22 cellular contexts compared by ENCODE assay signal in the genomic region with DNA sequence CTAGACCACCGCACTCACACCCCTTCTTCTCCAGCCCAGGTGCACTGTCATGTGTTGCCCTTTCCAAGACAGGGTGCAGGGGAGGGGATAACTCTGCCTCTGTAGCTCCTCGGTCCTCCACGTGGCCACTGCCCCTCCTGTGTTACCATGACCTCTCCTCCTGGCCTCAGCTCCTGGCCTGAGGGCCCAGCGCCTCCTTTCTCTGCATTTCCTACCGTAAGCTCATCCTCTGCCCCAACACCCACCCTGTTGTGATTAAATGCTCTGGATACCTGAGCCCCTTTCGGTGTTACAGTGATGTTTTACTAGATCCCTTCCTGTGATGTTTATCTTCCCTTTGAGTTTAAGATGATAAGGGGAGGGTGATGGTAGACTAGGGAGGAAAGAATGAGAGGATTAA.
A peak's percentile ranks its signal among the peaks of the same experiment; 100 is the strongest.
DNase-seq lines count a peak whose midpoint lies in the region; ATAC-seq and TF ChIP-seq lines count a peak whose summit lies in the region.
"Had no signal": no experiment of that assay in that cellular context is flagged by ENCODE, and none has a peak within 500 bp of the region (broad histone marks: within the 10 kb centered on the region; RNA-seq: fewer than 3 reads in every experiment).

No MANE protein-coding gene starts in this region.

- no peak overlapping the region for H4K8ac ChIP-seq in neuronal stem cell (ENCODE audit: low read depth, low read length)

- no peak overlapping the region for H3K4ac ChIP-seq in neuronal stem cell (ENCODE audit: low read length)

- H3K4me3 Mint-ChIP-seq in endothelial cell (ENCODE audit: unreplicated experiment): peak overlapping the region; percentile 48
- no peak overlapping the region for H3K4me3 Mint-ChIP-seq in activated T-cell treated with anti-CD3 and anti-CD28 coated beads, Interleukin-2, amount 50 U/mL, for 4 hours
- H3K4me3 Mint-ChIP-seq: B cell had no signal

- no peak overlapping the region for H2BK5ac ChIP-seq in neuronal stem cell (ENCODE audit: low read length)

- TF ChIP-seq CTCF in cardiac muscle cell (IDR thresholded peaks at IDR 0.05; ENCODE audit: low read depth, low read length): no peak
- no peak for TF ChIP-seq CTCF in endothelial cell (IDR thresholded peaks at IDR 0.05; ENCODE audit: unreplicated experiment)

- H3K9ac ChIP-seq in neuronal stem cell (ENCODE audit: low read depth, low read length, poor library complexity): peak overlapping the region; percentile 45

- H2AK5ac ChIP-seq in neuronal stem cell (ENCODE audit: low read depth, low read length): no peak overlapping the region

- H3K36me3 ChIP-seq in cardiac muscle cell (no peaks in the 10 kb centered on the region), neuronal stem cell (replicated peaks in 1 of 2; ENCODE audit: control insufficient read depth in 2 of 2, insufficient read depth in 2 of 2, low read length in 2 of 2) (no peaks in the 10 kb centered on the region)

- H3K27me3 ChIP-seq in cardiac muscle cell: no peaks in the 10 kb centered on the region
- no peaks in the 10 kb centered on the region for H3K27me3 ChIP-seq in neuronal stem cell (ENCODE audit: control insufficient read depth in 3 of 3, insufficient read depth in 3 of 3, low read depth in 1 of 3, low read length in 3 of 3)

- no peak overlapping the region for H4K91ac ChIP-seq in neuronal stem cell (ENCODE audit: low read depth, low read length, poor library complexity)

- H3K27me3 Mint-ChIP-seq in endothelial cell (ENCODE audit: unreplicated experiment): peaks cover 2% of the 10 kb centered on the region
- H3K27me3 Mint-ChIP-seq in activated T-cell treated with anti-CD3 and anti-CD28 coated beads, Interleukin-2, amount 50 U/mL, for 4 hours (ENCODE audit: low read depth): no peaks in the 10 kb centered on the region
- H3K27me3 Mint-ChIP-seq: B cell had no signal

- H2AFZ ChIP-seq in neuronal stem cell (ENCODE audit: low read length): no peak overlapping the region

- no peak overlapping the region for H3K14ac ChIP-seq in neuronal stem cell (ENCODE audit: low read length)

- no peak overlapping the region for H2BK12ac ChIP-seq in neuronal stem cell (ENCODE audit: low read length)

- no peak for ATAC-seq in activated T-cell treated with anti-CD3 and anti-CD28 coated beads, Interleukin-2, amount 50 U/mL, for 4 hours
- ATAC-seq in HG03460 (IDR thresholded peaks at IDR 0.05; ENCODE audit: unreplicated experiment) (no peak), HG02885 (IDR thresholded peaks at IDR 0.05; ENCODE audit: poor library complexity, unreplicated experiment) (no peak)
- ATAC-seq: HepG2, Panc1 had no signal

- no peak for DNase-seq in cardiac muscle cell (ENCODE audit: low read depth in 1 of 2, low spot score in 1 of 2)
- no peak for DNase-seq in cardiac septum (ENCODE audit: low spot score)
- no peak for DNase-seq in endothelial cell (ENCODE audit: low spot score)
- DNase-seq in neuronal stem cell (ENCODE audit: low spot score): no peak
- no peak for DNase-seq in activated T-cell treated with anti-CD3 and anti-CD28 coated beads, Interleukin-2, amount 50 U/mL, for 4 hours
- DNase-seq in SW 1271 (lab: John Stamatoyannopoulos, UW): no peak
- DNase-seq: DMS153, DND-41, NCI-H1105 treated with DMSO at 0.1 percent for 48 hours, NCI-H2029, NCI-H446, NCI-H524 treated with DMSO at 0.1 percent for 48 hours, NCI-H82, SHP77 had no signal

- no peaks in the 10 kb centered on the region for H3K79me1 ChIP-seq in neuronal stem cell (ENCODE audit: low read depth, low read length)

- H3K9me3 ChIP-seq in cardiac muscle cell (ENCODE audit: low read depth) (no peaks in the 10 kb centered on the region), neuronal stem cell (replicated peaks in 1 of 2; ENCODE audit: control insufficient read depth in 2 of 2, insufficient read depth in 1 of 2, low read depth in 1 of 2, low read length in 2 of 2) (peaks cover 5 to 19% of the 10 kb centered on the region in 2 donors)

- H3K4me1 Mint-ChIP-seq in endothelial cell (ENCODE audit: unreplicated experiment): peaks cover 28% of the 10 kb centered on the region
- H3K4me1 Mint-ChIP-seq in activated T-cell treated with anti-CD3 and anti-CD28 coated beads, Interleukin-2, amount 50 U/mL, for 4 hours (ENCODE audit: low read depth): no peaks in the 10 kb centered on the region
- H3K4me1 Mint-ChIP-seq: B cell had no signal

- H3K4me3 ChIP-seq in cardiac muscle cell (no peak overlapping the region), neuronal stem cell (ENCODE audit: low read length in 2 of 2) (no peak overlapping the region)
- H3K4me3 ChIP-seq: K562 had no signal

- H3K9me3 Mint-ChIP-seq in endothelial cell (ENCODE audit: unreplicated experiment): peaks cover 6% of the 10 kb centered on the region
- peaks cover 14% of the 10 kb centered on the region for H3K9me3 Mint-ChIP-seq in activated T-cell treated with anti-CD3 and anti-CD28 coated beads, Interleukin-2, amount 50 U/mL, for 4 hours

- intact Hi-C loops in cardiac septum (cut with DNase I): no loop called here

- no peak overlapping the region for H2BK15ac ChIP-seq in neuronal stem cell (ENCODE audit: low read length)

- peaks cover 24% of the 10 kb centered on the region for H3K36me3 Mint-ChIP-seq in endothelial cell (ENCODE audit: low read depth, unreplicated experiment)
- H3K36me3 Mint-ChIP-seq in activated T-cell treated with anti-CD3 and anti-CD28 coated beads, Interleukin-2, amount 50 U/mL, for 4 hours (ENCODE audit: insufficient read depth): no peaks in the 10 kb centered on the region

- peak overlapping the region; percentile 72 for H3K18ac ChIP-seq in neuronal stem cell (ENCODE audit: low read length)

- H3K4me2 ChIP-seq in neuronal stem cell (ENCODE audit: insufficient read depth, low read length, poor library complexity, severe bottlenecking): no peak overlapping the region

- peak overlapping the region; percentile 32 for H3K27ac Mint-ChIP-seq in endothelial cell (ENCODE audit: unreplicated experiment)
- H3K27ac Mint-ChIP-seq: B cell had no signal

- H3K27ac ChIP-seq in cardiac muscle cell (peak overlapping the region; percentile 84), neuronal stem cell (replicated peaks; ENCODE audit: low read length) (no peak overlapping the region)
- H3K27ac ChIP-seq: 22Rv1, RWPE1 had no signal

- H3K23ac ChIP-seq in neuronal stem cell (ENCODE audit: low read depth, low read length, poor library complexity): peak overlapping the region; percentile 28

- H2BK120ac ChIP-seq in neuronal stem cell (ENCODE audit: low read depth, low read length): no peak overlapping the region

- WGBS in neuronal stem cell (ENCODE audit: extremely low coverage in 2 of 2, insufficient read length in 2 of 2, insufficient replicate concordance in 1 of 2), 2 donors: no CpG with 5 or more reads among the region's 6 CpGs

- H3K4me1 ChIP-seq in cardiac muscle cell (ENCODE audit: low read depth) (peaks cover 50% of the 10 kb centered on the region), neuronal stem cell (ENCODE audit: control insufficient read depth in 2 of 2, insufficient read depth in 1 of 2, low read depth in 1 of 2, low read length in 2 of 2) (peaks cover 5 to 10% of the 10 kb centered on the region in 2 donors)
